Comparison of ENCODE assay signal across 1 cellular context in genomic region chr1:234619794-234620247, GRCh38.
TF ChIP-seq lines count a peak whose summit lies in the region.

No MANE protein-coding gene starts in this region.

TF ChIP-seq in HepG2, 621 proteins besides CTCF, POLR2A, EP300 and RAD21 (continued from another document and continues in another):
- TF ChIP-seq, protein P1, sequence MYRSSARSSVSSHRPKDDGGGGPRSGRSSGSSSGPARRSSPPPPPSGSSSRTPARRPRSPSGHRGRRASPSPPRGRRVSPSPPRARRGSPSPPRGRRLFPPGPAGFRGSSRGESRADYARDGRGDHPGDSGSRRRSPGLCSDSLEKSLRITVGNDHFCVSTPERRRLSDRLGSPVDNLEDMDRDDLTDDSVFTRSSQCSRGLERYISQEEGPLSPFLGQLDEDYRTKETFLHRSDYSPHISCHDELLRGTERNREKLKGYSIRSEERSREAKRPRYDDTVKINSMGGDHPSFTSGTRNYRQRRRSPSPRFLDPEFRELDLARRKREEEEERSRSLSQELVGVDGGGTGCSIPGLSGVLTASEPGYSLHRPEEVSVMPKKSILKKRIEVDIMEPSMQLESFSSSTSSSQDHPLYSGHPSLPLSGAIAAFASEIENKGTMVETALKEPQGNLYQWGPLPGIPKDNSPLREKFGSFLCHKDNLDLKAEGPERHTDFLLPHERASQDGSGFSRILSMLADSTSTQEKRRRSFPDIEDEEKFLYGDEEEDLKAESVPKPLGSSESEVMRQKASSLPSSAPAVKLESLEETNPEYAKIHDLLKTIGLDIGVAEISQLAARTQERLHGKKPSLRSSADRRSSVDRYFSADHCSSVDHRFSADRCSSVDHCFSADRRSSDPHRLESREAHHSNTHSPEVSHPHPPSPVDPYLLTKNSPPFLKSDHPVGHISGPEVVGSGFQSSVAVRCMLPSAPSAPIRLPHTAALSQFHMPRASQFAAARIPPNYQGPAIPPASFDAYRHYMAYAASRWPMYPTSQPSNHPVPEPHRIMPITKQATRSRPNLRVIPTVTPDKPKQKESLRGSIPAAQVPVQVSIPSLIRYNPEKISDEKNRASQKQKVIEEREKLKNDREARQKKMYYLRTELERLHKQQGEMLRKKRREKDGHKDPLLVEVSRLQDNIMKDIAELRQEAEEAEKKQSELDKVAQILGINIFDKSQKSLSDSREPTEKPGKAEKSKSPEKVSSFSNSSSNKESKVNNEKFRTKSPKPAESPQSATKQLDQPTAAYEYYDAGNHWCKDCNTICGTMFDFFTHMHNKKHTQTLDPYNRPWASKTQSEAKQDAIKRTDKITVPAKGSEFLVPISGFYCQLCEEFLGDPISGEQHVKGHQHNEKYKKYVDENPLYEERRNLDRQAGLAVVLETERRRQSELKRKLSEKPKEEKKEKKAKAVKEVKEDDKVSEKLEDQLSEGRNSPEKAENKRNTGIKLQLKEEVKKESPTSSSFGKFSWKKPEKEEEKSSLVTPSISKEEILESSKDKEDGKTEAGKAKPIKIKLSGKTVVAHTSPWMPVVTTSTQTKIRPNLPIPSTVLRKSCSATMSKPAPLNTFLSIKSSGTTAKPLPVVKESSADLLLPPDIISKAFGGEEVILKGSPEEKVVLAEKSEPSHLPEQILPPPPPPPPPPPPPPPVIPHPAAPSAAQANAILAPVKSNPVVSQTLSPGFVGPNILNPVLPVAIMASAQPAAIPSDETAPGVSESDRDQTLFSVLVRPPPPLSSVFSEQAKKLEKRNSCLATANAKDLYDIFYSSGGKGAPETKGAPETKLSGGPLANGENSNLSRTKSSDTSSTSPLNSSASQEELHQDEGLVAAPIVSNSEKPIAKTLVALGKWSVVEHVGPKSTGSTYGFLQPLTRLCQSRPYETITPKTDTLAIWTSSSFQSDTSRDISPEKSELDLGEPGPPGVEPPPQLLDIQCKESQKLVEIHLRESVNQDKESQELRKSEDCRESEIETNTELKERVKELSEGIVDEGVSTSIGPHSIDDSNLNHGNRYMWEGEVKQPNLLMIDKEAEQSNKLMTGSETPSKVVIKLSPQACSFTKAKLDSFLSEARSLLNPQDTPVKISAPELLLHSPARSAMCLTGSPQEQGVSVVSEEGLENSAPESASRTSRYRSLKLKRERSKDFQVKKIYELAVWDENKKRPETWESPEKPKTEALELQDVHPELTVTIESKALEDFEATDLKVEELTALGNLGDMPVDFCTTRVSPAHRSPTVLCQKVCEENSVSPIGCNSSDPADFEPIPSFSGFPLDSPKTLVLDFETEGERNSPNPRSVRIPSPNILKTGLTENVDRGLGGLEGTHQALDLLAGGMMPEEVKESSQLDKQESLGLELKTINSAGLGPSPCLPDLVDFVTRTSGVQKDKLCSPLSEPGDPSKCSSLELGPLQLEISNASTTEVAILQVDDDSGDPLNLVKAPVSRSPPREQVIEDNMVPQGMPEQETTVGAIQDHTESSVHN (CRISPR knock-in tag; IDR thresholded peaks at IDR 0.05): no peak
- TF ChIP-seq JUNB (CRISPR knock-in tag; IDR thresholded peaks at IDR 0.05; ENCODE audit: borderline replicate concordance) (no peak), PRDM10 (CRISPR knock-in tag; IDR thresholded peaks at IDR 0.05; ENCODE audit: low read depth) (no peak), SOX5 (CRISPR knock-in tag; IDR thresholded peaks at IDR 0.05; ENCODE audit: borderline replicate concordance) (peak; percentile 95), ZMYM3 (CRISPR knock-in tag; IDR thresholded peaks at IDR 0.05) (no peak), POLR2AphosphoS5 (IDR thresholded peaks at IDR 0.05; ENCODE audit: low read depth, low read length) (peak; percentile 86), ZBTB7B (CRISPR knock-in tag; IDR thresholded peaks at IDR 0.05) (no peak), ZNF180 (CRISPR knock-in tag; IDR thresholded peaks at IDR 0.05; ENCODE audit: borderline replicate concordance, low read depth) (no peak), AGO1 (IDR thresholded peaks at IDR 0.05; ENCODE audit: low read depth, low read length, poor library complexity, severe bottlenecking) (no peak), ZNF558 (CRISPR knock-in tag; IDR thresholded peaks at IDR 0.05; ENCODE audit: borderline replicate concordance) (no peak), ZNF547 (CRISPR knock-in tag; IDR thresholded peaks at IDR 0.05) (no peak), ZNF274 (CRISPR knock-in tag; IDR thresholded peaks at IDR 0.05) (no peak), MLLT10 (CRISPR knock-in tag; IDR thresholded peaks at IDR 0.05) (no peak), HMG20B (CRISPR knock-in tag; conservative IDR thresholded peaks at IDR 0.05) (0 out of 2 replicates have a peak, but pooled peaks have one; percentile 71), EZH2 (conservative IDR thresholded peaks at IDR 0.05; ENCODE audit: low read depth, low read length) (no peak), ZNF33A (CRISPR knock-in tag; IDR thresholded peaks at IDR 0.05; ENCODE audit: borderline replicate concordance) (no peak), KAT7 (CRISPR knock-in tag; IDR thresholded peaks at IDR 0.05; ENCODE audit: borderline replicate concordance) (no peak; the same call in 1 of the 2 replicates), ZNF20 (CRISPR knock-in tag; IDR thresholded peaks at IDR 0.05) (no peak), JDP2 (CRISPR knock-in tag; IDR thresholded peaks at IDR 0.05; ENCODE audit: borderline replicate concordance) (no peak), ZNF333 (CRISPR knock-in tag; IDR thresholded peaks at IDR 0.05; ENCODE audit: borderline replicate concordance) (no peak), ZNF256 (CRISPR knock-in tag; conservative IDR thresholded peaks at IDR 0.05) (no peak), FOSL2 (CRISPR knock-in tag; IDR thresholded peaks at IDR 0.05) (no peak), POGZ (CRISPR knock-in tag; IDR thresholded peaks at IDR 0.05) (0 out of 2 replicates have a peak, but pooled peaks have one; percentile 21), MAFG (CRISPR knock-in tag; IDR thresholded peaks at IDR 0.05) (no peak), NPAS2 (CRISPR knock-in tag; IDR thresholded peaks at IDR 0.05; ENCODE audit: borderline replicate concordance) (no peak), ATRX (CRISPR knock-in tag; IDR thresholded peaks at IDR 0.05; ENCODE audit: borderline replicate concordance) (no peak), POLR2G (IDR thresholded peaks at IDR 0.05; ENCODE audit: low read depth, low read length) (no peak), ZBTB1 (CRISPR knock-in tag; IDR thresholded peaks at IDR 0.05; ENCODE audit: borderline replicate concordance) (no peak), CEBPB (IDR thresholded peaks at IDR 0.05; ENCODE audit: borderline replicate concordance, low read depth, low read length) (peak; percentile 96), TP53 (CRISPR knock-in tag; conservative IDR thresholded peaks at IDR 0.05) (peak; percentile 87), ZNF792 (CRISPR knock-in tag; IDR thresholded peaks at IDR 0.05) (peak; percentile 64), HDAC6 (IDR thresholded peaks at IDR 0.05; ENCODE audit: low read depth, low read length) (no peak), ZSCAN5A (CRISPR knock-in tag; IDR thresholded peaks at IDR 0.05; ENCODE audit: borderline replicate concordance) (peak; percentile 35; the same call in 1 of the 2 replicates), NAIF1 (CRISPR knock-in tag; IDR thresholded peaks at IDR 0.05; ENCODE audit: borderline replicate concordance) (peak; percentile 4; the same call in 1 of the 2 replicates), TOE1 (CRISPR knock-in tag; IDR thresholded peaks at IDR 0.05) (no peak), ZNF839 (CRISPR knock-in tag; IDR thresholded peaks at IDR 0.05; ENCODE audit: borderline replicate concordance) (no peak), ZNF737 (CRISPR knock-in tag; IDR thresholded peaks at IDR 0.05; ENCODE audit: borderline replicate concordance) (no peak), SP1 (IDR thresholded peaks at IDR 0.05) (no peak), SP1 (CRISPR knock-in tag; IDR thresholded peaks at IDR 0.05) (0 out of 2 replicates have a peak, but pooled peaks have one; percentile 11), XRCC5 (optimal IDR thresholded peaks at IDR 0.05; ENCODE audit: low read length) (no peak), ZNF530 (CRISPR knock-in tag; IDR thresholded peaks at IDR 0.05; ENCODE audit: low read depth) (no peak), ISX (CRISPR knock-in tag; conservative IDR thresholded peaks at IDR 0.05) (no peak), SNAI1 (CRISPR knock-in tag; IDR thresholded peaks at IDR 0.05; ENCODE audit: borderline replicate concordance) (no peak), NCOA1 (CRISPR knock-in tag; IDR thresholded peaks at IDR 0.05) (peak; percentile 43; the same call in 1 of the 2 replicates), ZNF329 (CRISPR knock-in tag; IDR thresholded peaks at IDR 0.05; ENCODE audit: low read depth) (no peak), SIX4 (CRISPR knock-in tag; IDR thresholded peaks at IDR 0.05) (peak; percentile 97), RELA (CRISPR knock-in tag; IDR thresholded peaks at IDR 0.05) (no peak), NCOR1 (IDR thresholded peaks at IDR 0.05; ENCODE audit: borderline replicate concordance, low read length) (peak; percentile 89; the same call in 1 of the 2 replicates)
- TF ChIP-seq, protein P2, sequence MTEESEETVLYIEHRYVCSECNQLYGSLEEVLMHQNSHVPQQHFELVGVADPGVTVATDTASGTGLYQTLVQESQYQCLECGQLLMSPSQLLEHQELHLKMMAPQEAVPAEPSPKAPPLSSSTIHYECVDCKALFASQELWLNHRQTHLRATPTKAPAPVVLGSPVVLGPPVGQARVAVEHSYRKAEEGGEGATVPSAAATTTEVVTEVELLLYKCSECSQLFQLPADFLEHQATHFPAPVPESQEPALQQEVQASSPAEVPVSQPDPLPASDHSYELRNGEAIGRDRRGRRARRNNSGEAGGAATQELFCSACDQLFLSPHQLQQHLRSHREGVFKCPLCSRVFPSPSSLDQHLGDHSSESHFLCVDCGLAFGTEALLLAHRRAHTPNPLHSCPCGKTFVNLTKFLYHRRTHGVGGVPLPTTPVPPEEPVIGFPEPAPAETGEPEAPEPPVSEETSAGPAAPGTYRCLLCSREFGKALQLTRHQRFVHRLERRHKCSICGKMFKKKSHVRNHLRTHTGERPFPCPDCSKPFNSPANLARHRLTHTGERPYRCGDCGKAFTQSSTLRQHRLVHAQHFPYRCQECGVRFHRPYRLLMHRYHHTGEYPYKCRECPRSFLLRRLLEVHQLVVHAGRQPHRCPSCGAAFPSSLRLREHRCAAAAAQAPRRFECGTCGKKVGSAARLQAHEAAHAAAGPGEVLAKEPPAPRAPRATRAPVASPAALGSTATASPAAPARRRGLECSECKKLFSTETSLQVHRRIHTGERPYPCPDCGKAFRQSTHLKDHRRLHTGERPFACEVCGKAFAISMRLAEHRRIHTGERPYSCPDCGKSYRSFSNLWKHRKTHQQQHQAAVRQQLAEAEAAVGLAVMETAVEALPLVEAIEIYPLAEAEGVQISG (CRISPR knock-in tag; IDR thresholded peaks at IDR 0.05): no peak
- TF ChIP-seq, protein P3, sequence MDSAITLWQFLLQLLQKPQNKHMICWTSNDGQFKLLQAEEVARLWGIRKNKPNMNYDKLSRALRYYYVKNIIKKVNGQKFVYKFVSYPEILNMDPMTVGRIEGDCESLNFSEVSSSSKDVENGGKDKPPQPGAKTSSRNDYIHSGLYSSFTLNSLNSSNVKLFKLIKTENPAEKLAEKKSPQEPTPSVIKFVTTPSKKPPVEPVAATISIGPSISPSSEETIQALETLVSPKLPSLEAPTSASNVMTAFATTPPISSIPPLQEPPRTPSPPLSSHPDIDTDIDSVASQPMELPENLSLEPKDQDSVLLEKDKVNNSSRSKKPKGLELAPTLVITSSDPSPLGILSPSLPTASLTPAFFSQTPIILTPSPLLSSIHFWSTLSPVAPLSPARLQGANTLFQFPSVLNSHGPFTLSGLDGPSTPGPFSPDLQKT (CRISPR knock-in tag; IDR thresholded peaks at IDR 0.05; ENCODE audit: borderline replicate concordance): no peak
- TF ChIP-seq, protein P4, sequence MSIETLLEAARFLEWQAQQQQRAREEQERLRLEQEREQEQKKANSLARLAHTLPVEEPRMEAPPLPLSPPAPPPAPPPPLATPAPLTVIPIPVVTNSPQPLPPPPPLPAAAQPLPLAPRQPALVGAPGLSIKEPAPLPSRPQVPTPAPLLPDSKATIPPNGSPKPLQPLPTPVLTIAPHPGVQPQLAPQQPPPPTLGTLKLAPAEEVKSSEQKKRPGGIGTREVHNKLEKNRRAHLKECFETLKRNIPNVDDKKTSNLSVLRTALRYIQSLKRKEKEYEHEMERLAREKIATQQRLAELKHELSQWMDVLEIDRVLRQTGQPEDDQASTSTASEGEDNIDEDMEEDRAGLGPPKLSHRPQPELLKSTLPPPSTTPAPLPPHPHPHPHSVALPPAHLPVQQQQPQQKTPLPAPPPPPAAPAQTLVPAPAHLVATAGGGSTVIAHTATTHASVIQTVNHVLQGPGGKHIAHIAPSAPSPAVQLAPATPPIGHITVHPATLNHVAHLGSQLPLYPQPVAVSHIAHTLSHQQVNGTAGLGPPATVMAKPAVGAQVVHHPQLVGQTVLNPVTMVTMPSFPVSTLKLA (IDR thresholded peaks at IDR 0.05): no peak
- TF ChIP-seq, protein P5, sequence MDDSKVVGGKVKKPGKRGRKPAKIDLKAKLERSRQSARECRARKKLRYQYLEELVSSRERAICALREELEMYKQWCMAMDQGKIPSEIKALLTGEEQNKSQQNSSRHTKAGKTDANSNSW (CRISPR knock-in tag; IDR thresholded peaks at IDR 0.05; ENCODE audit: borderline replicate concordance): no peak
